13 cellular contexts compared by ENCODE assay signal in genomic region chr20:61185841-61186601, GRCh38.
DNase-seq lines count a peak whose midpoint lies in the region; ATAC-seq, FAIRE-seq and TF ChIP-seq lines count a peak whose summit lies in the region.
"Had no signal": no experiment of that assay in that cellular context is flagged by ENCODE, and none has a peak within 500 bp of the region (broad histone marks: within the 10 kb centered on the region; RNA-seq: fewer than 3 reads in every experiment).

No MANE protein-coding gene starts in this region.

- H3K9me3 Mint-ChIP-seq in CD8-positive, alpha-beta T cell: no peaks in the 10 kb centered on the region
- H3K9me3 Mint-ChIP-seq in progenitor cell of endocrine pancreas (ENCODE audit: low read depth): no peaks in the 10 kb centered on the region
- H3K9me3 Mint-ChIP-seq: activated CD4-positive, alpha-beta T cell treated with anti-CD3 and anti-CD28 coated beads, Interleukin-2, amount 10 ng/mL, durations not matched to agents 7 days and 5 days had no signal

- no peak; a peak in 1 of 5 replicates for TF ChIP-seq RAD21 in A549 (conservative IDR thresholded peaks at IDR 0.05 in 1 of 2, IDR thresholded peaks at IDR 0.05 in 1 of 2)

- in situ Hi-C loops in astrocyte of the spinal cord (cut with HindIII; ENCODE audit: low sequenced_read_pairs): no loop called here

- H3K4me2 ChIP-seq in A549 (peak overlapping the region; percentile 81), keratinocyte (ENCODE audit: control insufficient read depth, extremely low read depth, insufficient read depth, low read depth, low read length) (peak overlapping the region; percentile 59)

- H3K27ac ChIP-seq in A549: peak overlapping the region; percentile 81 to 87
- peak overlapping the region; percentile 63 for H3K27ac ChIP-seq in keratinocyte (ENCODE audit: control insufficient read depth, insufficient read depth, low read length)
- H3K27ac ChIP-seq in CD8-positive, alpha-beta T cell (ENCODE audit: low read depth, low read length): no peak overlapping the region
- H3K27ac ChIP-seq: HL-60 had no signal

- H3K9me3 ChIP-seq in A549 (no peaks in the 10 kb centered on the region), keratinocyte (ENCODE audit: control insufficient read depth, low read depth, low read length) (no peaks in the 10 kb centered on the region)
- no peaks in the 10 kb centered on the region for H3K9me3 ChIP-seq in CD8-positive, alpha-beta T cell (ENCODE audit: low read length)

- peak; percentile 66 to 85 for DNase-seq in A549 (ENCODE audit: low read depth in 1 of 2, low spot score in 1 of 2)
- DNase-seq in HK-2 (ENCODE audit: unreplicated experiment): peak; percentile 81
- DNase-seq in astrocyte of the spinal cord (ENCODE audit: low read depth, low spot score): peak; percentile 94
- peak; percentile 77 for DNase-seq in keratinocyte (ENCODE audit: low read depth, low spot score)
- no peak for DNase-seq in CD8-positive, alpha-beta T cell
- DNase-seq in NCI-H345 treated with DMSO at 0.1 percent for 48 hours (lab: John Stamatoyannopoulos, UW; ENCODE audit: unreplicated experiment): no peak
- no peak for DNase-seq in progenitor cell of endocrine pancreas (ENCODE audit: low spot score, unreplicated experiment)
- DNase-seq: activated CD4-positive, alpha-beta T cell treated with anti-CD3 and anti-CD28 coated beads, Interleukin-2, amount 10 ng/mL, durations not matched to agents 7 days and 5 days; NCI-H2029; Right ventricle myocardium superior had no signal

- dilution Hi-C loops in keratinocyte (cut with MboI; ENCODE audit: extremely low pct_ligation_motif_present, low sequenced_read_pairs): no loop called here

- H3K27me3 ChIP-seq in keratinocyte (ENCODE audit: control insufficient read depth, extremely low read depth, insufficient read depth, low read length): no peaks in the 10 kb centered on the region
- no peaks in the 10 kb centered on the region for H3K27me3 ChIP-seq in CD8-positive, alpha-beta T cell (ENCODE audit: insufficient read depth, low read length)

- peaks cover 2% of the 10 kb centered on the region for H3K27me3 Mint-ChIP-seq in CD8-positive, alpha-beta T cell (ENCODE audit: low read depth)
- peaks cover 13% of the 10 kb centered on the region for H3K27me3 Mint-ChIP-seq in progenitor cell of endocrine pancreas
- H3K27me3 Mint-ChIP-seq: B cell had no signal

- H3K4me1 ChIP-seq in A549 (peaks cover 39% of the 10 kb centered on the region), keratinocyte (ENCODE audit: control insufficient read depth, extremely low read depth, insufficient read depth, low read length) (peaks cover 41% of the 10 kb centered on the region)
- no peaks in the 10 kb centered on the region for H3K4me1 ChIP-seq in CD8-positive, alpha-beta T cell (ENCODE audit: insufficient read depth, low read length)

- POLR2A ChIA-PET in A549 (lab: Yijun Ruan, JAX): interaction anchor here (1.0 to 1.9 kb wide), 3 partner anchors 66 to 72 kb away, joined by 3 to 20 read pairs (median 7); partner anchors contain the start of gene CDH4
- POLR2A ChIA-PET in CD8-positive, alpha-beta T cell (lab: Charles Lee): no interaction called here

- H3K4me3 Mint-ChIP-seq in CD8-positive, alpha-beta T cell: no peak overlapping the region
- no peak overlapping the region for H3K4me3 Mint-ChIP-seq in progenitor cell of endocrine pancreas (ENCODE audit: low read depth)
- H3K4me3 Mint-ChIP-seq: activated CD4-positive, alpha-beta T cell treated with anti-CD3 and anti-CD28 coated beads, Interleukin-2, amount 10 ng/mL, durations not matched to agents 7 days and 5 days; B cell had no signal

- peak; percentile 94 for FAIRE-seq in A549 (lab: Jason Lieb, UNC)
- FAIRE-seq in keratinocyte (lab: Jason Lieb, UNC): peak; percentile 99

- H3K4me3 ChIP-seq in A549: no peak overlapping the region
- no peak overlapping the region for H3K4me3 ChIP-seq in astrocyte of the spinal cord (ENCODE audit: low read depth, low read length)
- H3K4me3 ChIP-seq in keratinocyte (ENCODE audit: control insufficient read depth in 2 of 3, extremely low read depth in 1 of 3, insufficient read depth in 2 of 3, low read depth in 1 of 3, low read length in 3 of 3): peak overlapping the region in 2 of 3 experiments; percentile 29 to 36
- no peak overlapping the region for H3K4me3 ChIP-seq in CD8-positive, alpha-beta T cell (ENCODE audit: low read depth, low read length)

- no peaks in the 10 kb centered on the region for H3K4me1 Mint-ChIP-seq in CD8-positive, alpha-beta T cell (ENCODE audit: low read depth)
- H3K4me1 Mint-ChIP-seq in progenitor cell of endocrine pancreas (ENCODE audit: low read depth): peaks cover 17% of the 10 kb centered on the region
- H3K4me1 Mint-ChIP-seq: activated CD4-positive, alpha-beta T cell treated with anti-CD3 and anti-CD28 coated beads, Interleukin-2, amount 10 ng/mL, durations not matched to agents 7 days and 5 days; B cell had no signal

- H3K36me3 ChIP-seq in keratinocyte (ENCODE audit: control insufficient read depth in 2 of 2, extremely low read depth in 1 of 2, insufficient read depth in 2 of 2, low read length in 2 of 2): no peaks in the 10 kb centered on the region
- no peaks in the 10 kb centered on the region for H3K36me3 ChIP-seq in CD8-positive, alpha-beta T cell (ENCODE audit: insufficient read depth, low read length)

- CTCF ChIA-PET in A549 (lab: Yijun Ruan, JAX): interaction anchor here (0.7 to 3.8 kb wide), 13 partner anchors 20 to 77 kb away, joined by 3 to 17 read pairs (median 3); partner anchors contain the start of gene CDH4
- CTCF ChIA-PET in CD8-positive, alpha-beta T cell (lab: Charles Lee): no interaction called here

- 5% methylated on average over 12 of the region's 12 CpGs for WGBS in A549 (ENCODE audit: missing lambda C conversion rate)

- no peaks in the 10 kb centered on the region for H3K36me3 Mint-ChIP-seq in CD8-positive, alpha-beta T cell
- no peaks in the 10 kb centered on the region for H3K36me3 Mint-ChIP-seq in progenitor cell of endocrine pancreas (ENCODE audit: insufficient read depth)

- no peaks in the 10 kb centered on the region for H3K79me2 ChIP-seq in keratinocyte (ENCODE audit: control insufficient read depth, insufficient read depth, low read length)

- intact Hi-C loops in CD8-positive, alpha-beta T cell (cut with DNase I, micrococcal nuclease): no loop called here

- ATAC-seq in A549: peak; percentile 95 to 96
- ATAC-seq in CD8-positive, alpha-beta T cell: no peak
- ATAC-seq in GM19324 (IDR thresholded peaks at IDR 0.05; ENCODE audit: low FRiP score, unreplicated experiment): no peak

- no peak for TF ChIP-seq CTCF in A549 (IDR thresholded peaks at IDR 0.05)
- TF ChIP-seq CTCF in astrocyte of the spinal cord (IDR thresholded peaks at IDR 0.05; ENCODE audit: low read depth, low read length): no peak
- TF ChIP-seq CTCF in keratinocyte (optimal IDR thresholded peaks at IDR 0.05 in 1 of 3, IDR thresholded peaks at IDR 0.05 in 1 of 3, conservative IDR thresholded peaks at IDR 0.05 in 1 of 3; ENCODE audit: extremely low read depth in 1 of 3, insufficient read depth in 2 of 3, low read length in 3 of 3): peak in 1 of 3 experiments; percentile 9
- no peak for TF ChIP-seq CTCF in CD8-positive, alpha-beta T cell (IDR thresholded peaks at IDR 0.05)
- no peak for TF ChIP-seq CTCF in progenitor cell of endocrine pancreas (IDR thresholded peaks at IDR 0.05; ENCODE audit: unreplicated experiment)

- H2AFZ ChIP-seq in keratinocyte (ENCODE audit: control insufficient read depth, low read length): no peak overlapping the region

- no peaks in the 10 kb centered on the region for H3K9me1 ChIP-seq in keratinocyte (ENCODE audit: control insufficient read depth, extremely low read depth, insufficient read depth, low read length)

- H3K9ac ChIP-seq in keratinocyte (ENCODE audit: control insufficient read depth, extremely low read depth, insufficient read depth, low read length): peak overlapping the region; percentile 52

- no peak overlapping the region for H3K27ac Mint-ChIP-seq in CD8-positive, alpha-beta T cell
- H3K27ac Mint-ChIP-seq in progenitor cell of endocrine pancreas: no peak overlapping the region
- H3K27ac Mint-ChIP-seq: activated CD4-positive, alpha-beta T cell treated with anti-CD3 and anti-CD28 coated beads, Interleukin-2, amount 10 ng/mL, durations not matched to agents 7 days and 5 days; B cell had no signal

- H4K20me1 ChIP-seq in keratinocyte (ENCODE audit: control insufficient read depth, extremely low read depth, insufficient read depth, low read length): no peaks in the 10 kb centered on the region

- TF ChIP-seq POLR2A in A549 (IDR thresholded peaks at IDR 0.05; ENCODE audit: low read length): no peak

- peak; percentile 57 to 82; a peak in 2 of 5 replicates for TF ChIP-seq EP300 in A549 (IDR thresholded peaks at IDR 0.05)

TF ChIP-seq in A549, 52 proteins besides CTCF, POLR2A, EP300 and RAD21 (continues in another document):
- peak; percentile 59; the same call in 1 of the 2 replicates for TF ChIP-seq MAX (IDR thresholded peaks at IDR 0.05)
- TF ChIP-seq ZFP36 (IDR thresholded peaks at IDR 0.05; ENCODE audit: borderline replicate concordance, partially characterized antibody): no peak
- TF ChIP-seq CEBPB (IDR thresholded peaks at IDR 0.05): peak; percentile 60 to 80; a peak in 3 of 4 replicates
- 0 out of 3 replicates have a peak, but pooled peaks have one; percentile 21 for TF ChIP-seq BCL3 (IDR thresholded peaks at IDR 0.05)
- peak; percentile 43 to 63; a peak in 2 of 5 replicates for TF ChIP-seq JUN (IDR thresholded peaks at IDR 0.05)
- no peak for TF ChIP-seq HOXB13 (CRISPR knock-in tag; IDR thresholded peaks at IDR 0.05; ENCODE audit: low read depth)
- TF ChIP-seq GATA3 (IDR thresholded peaks at IDR 0.05; ENCODE audit: borderline replicate concordance): peak; percentile 78; the same call in 1 of the 2 replicates
- TF ChIP-seq CBX8 (IDR thresholded peaks at IDR 0.05): no peak
- no peak for TF ChIP-seq ZNF302 (CRISPR knock-in tag; IDR thresholded peaks at IDR 0.05)
- TF ChIP-seq JUNB (IDR thresholded peaks at IDR 0.05): peak; percentile 74
- no peak for TF ChIP-seq MAZ (IDR thresholded peaks at IDR 0.05; ENCODE audit: borderline replicate concordance, low read depth, low read length)

Comparison
In these comparisons a context has a peak if more than half of its experiments do, and no peak if none do; other contexts are left out.
1. ATAC-seq: peak in A549 (2 of 2); none in CD8-positive, alpha-beta T cell (single experiment) and GM19324 (single experiment).
2. DNase-seq: peak in A549 (2 of 2), HK-2 (single experiment), astrocyte of the spinal cord (single experiment) and keratinocyte (single experiment); none in CD8-positive, alpha-beta T cell (0 of 7), NCI-H345 treated with DMSO at 0.1 percent for 48 hours (single experiment) and progenitor cell of endocrine pancreas (single experiment).
3. H3K4me3 ChIP-seq: peak in keratinocyte (2 of 3); none in A549 (single experiment), astrocyte of the spinal cord (single experiment) and CD8-positive, alpha-beta T cell (single experiment).